Comparison of ENCODE assay signal across 7 cellular contexts in genomic region chr20:25058051-25058796, GRCh38. TPM values are rescaled to one million over a fixed set of nuclear protein-coding genes. Genes with fewer than 3 reads are reported as not detected.
DNase-seq lines count a peak whose midpoint lies in the region; ATAC-seq and TF ChIP-seq lines count a peak whose summit lies in the region.

TSS of gene ACSS1 (minus strand) at chr20:25058139. CDS start at chr20:25058102, 37 bp downstream.

- no peaks in the 10 kb centered on the region for H3K9me3 Mint-ChIP-seq in neural progenitor cell

- DNase-seq in NCI-H69 (lab: John Stamatoyannopoulos, UW): peak; percentile 68
- peak; percentile 54 for DNase-seq in activated T-cell treated with anti-CD3 and anti-CD28 coated beads for 4 hours
- DNase-seq in fibroblast of gingiva (ENCODE audit: low read depth): peak; percentile 32
- DNase-seq in neural progenitor cell (ENCODE audit: low spot score): peak; percentile 41

- peak; percentile 66 for TF ChIP-seq POLR2A in GM18505 (IDR thresholded peaks at IDR 0.05; ENCODE audit: borderline replicate concordance, extremely low read depth, insufficient read depth, insufficient read length)

- no peaks in the 10 kb centered on the region for H3K36me3 Mint-ChIP-seq in neural progenitor cell

- H3K36me3 ChIP-seq in neural progenitor cell: no peaks in the 10 kb centered on the region

- peaks cover 22% of the 10 kb centered on the region for H3K4me1 Mint-ChIP-seq in neural progenitor cell

- no peaks in the 10 kb centered on the region for H3K9me3 ChIP-seq in neural progenitor cell (ENCODE audit: low read depth)

- H3K27me3 ChIP-seq in neural progenitor cell: peaks cover 100% of the 10 kb centered on the region

- ATAC-seq in GM18505 (IDR thresholded peaks at IDR 0.05; ENCODE audit: unreplicated experiment): peak; percentile 63
- peak; percentile 62 for ATAC-seq in HG02623 (IDR thresholded peaks at IDR 0.05; ENCODE audit: unreplicated experiment)

- peaks cover 3% of the 10 kb centered on the region for H3K4me1 ChIP-seq in neural progenitor cell

- H2AFZ ChIP-seq in neural progenitor cell (replicated peaks): peak within 1 kb of the TSS; percentile 75

- H3K79me2 ChIP-seq in neural progenitor cell (ENCODE audit: low read depth): no peaks in the 10 kb centered on the region

- peak within 1 kb of the TSS; percentile 47 for H3K4me3 ChIP-seq in neural progenitor cell

- H3K4me2 ChIP-seq in neural progenitor cell: peak within 1 kb of the TSS; percentile 77

- TF ChIP-seq CTCF in neural progenitor cell (IDR thresholded peaks at IDR 0.05) (no peak), subcutaneous adipose tissue (IDR thresholded peaks at IDR 0.05; ENCODE audit: low read depth) (no peak)

- H3K9ac ChIP-seq in neural progenitor cell: no peak within 1 kb of the TSS

- H3K4me3 Mint-ChIP-seq in neural progenitor cell: peak within 1 kb of the TSS; percentile 78

- H4K20me1 ChIP-seq in neural progenitor cell (ENCODE audit: low read depth): peaks cover 26% of the 10 kb centered on the region

- H3F3A ChIP-seq in neural progenitor cell (ENCODE audit: low read depth): no peaks in the 10 kb centered on the region

- H3K27ac ChIP-seq in neural progenitor cell: no peak within 1 kb of the TSS

- peaks cover 75% of the 10 kb centered on the region for H3K27me3 Mint-ChIP-seq in neural progenitor cell (ENCODE audit: insufficient read depth, low read depth)

- no peak within 1 kb of the TSS for H3K27ac Mint-ChIP-seq in neural progenitor cell

RNA-seq across cellular contexts. Expression of gene ACSS1, which starts in this region (rescaled TPM):
- total RNA-seq in neural progenitor cell (ENCODE audit: low replicate concordance) (not detected in 2 replicates), subcutaneous adipose tissue (10 to 100 TPM in 3 of 4 donors, 1 to 10 TPM in 1; 9.3 to 35.6 (median 16.2) TPM)

Comparison
In these comparisons a context has a peak if more than half of its experiments do, and no peak if none do; other contexts are left out.
1. RNA of gene ACSS1 (total RNA-seq): 9.3 to 35.6 TPM in subcutaneous adipose tissue; not detected in neural progenitor cell; every median in the first group is over 10 times any median in the second.
2. Peak in DNase-seq, H3K4me3 ChIP-seq and H3K4me2 ChIP-seq in neural progenitor cell; RNA of the gene not detected or under 1 TPM.
3. Peak in every context shown above with its lines, with median percentiles within 50 percentile points of each other: DNase-seq.